In genomic region chr2:23622466-23622865, GRCh38 we compare ENCODE assay signal across 16 cellular contexts.
"Had no signal": no experiment of that assay in that cellular context is flagged by ENCODE, and none has a peak within 500 bp of the region (broad histone marks: within the 10 kb centered on the region; RNA-seq: fewer than 3 reads in every experiment).

No MANE protein-coding gene starts in this region.

- H3K27ac Mint-ChIP-seq: memory B cell, mesothelial cell of epicardium, nephron progenitor cell had no signal

- H3K27me3 ChIP-seq: dorsolateral prefrontal cortex, heart right ventricle, stomach had no signal

- H3K36me3 Mint-ChIP-seq: mesothelial cell of epicardium had no signal

- H3K36me3 ChIP-seq: heart right ventricle, stomach had no signal

- ATAC-seq: heart right ventricle, left lobe of liver, psoas muscle, sciatic nerve had no signal

- H3K27ac ChIP-seq: heart right ventricle, psoas muscle, skin epidermis had no signal

- H3K4me3 Mint-ChIP-seq: memory B cell, mesothelial cell of epicardium, nephron progenitor cell had no signal

- H3K4me1 Mint-ChIP-seq: memory B cell had no signal

- DNase-seq: cortex of kidney; effector CD8-positive, alpha-beta T cell; heart right ventricle; hypothalamus; nephron progenitor cell; psoas muscle; stimulated activated CD4-positive, alpha-beta T cell treated with anti-CD3 and anti-CD28 coated beads, Interleukin-12 subunit alpha, Interleukin-12 subunit beta, amount 100 ng/mL, for 4 hours; stimulated activated naive CD4-positive, alpha-beta T cell; stomach; trophoblast cell had no signal

- H3K27me3 Mint-ChIP-seq: memory B cell had no signal

- H3K4me3 ChIP-seq: dorsolateral prefrontal cortex, heart right ventricle, psoas muscle, skin epidermis, stomach had no signal
